17 cellular contexts compared by ENCODE assay signal in the genomic region with DNA sequence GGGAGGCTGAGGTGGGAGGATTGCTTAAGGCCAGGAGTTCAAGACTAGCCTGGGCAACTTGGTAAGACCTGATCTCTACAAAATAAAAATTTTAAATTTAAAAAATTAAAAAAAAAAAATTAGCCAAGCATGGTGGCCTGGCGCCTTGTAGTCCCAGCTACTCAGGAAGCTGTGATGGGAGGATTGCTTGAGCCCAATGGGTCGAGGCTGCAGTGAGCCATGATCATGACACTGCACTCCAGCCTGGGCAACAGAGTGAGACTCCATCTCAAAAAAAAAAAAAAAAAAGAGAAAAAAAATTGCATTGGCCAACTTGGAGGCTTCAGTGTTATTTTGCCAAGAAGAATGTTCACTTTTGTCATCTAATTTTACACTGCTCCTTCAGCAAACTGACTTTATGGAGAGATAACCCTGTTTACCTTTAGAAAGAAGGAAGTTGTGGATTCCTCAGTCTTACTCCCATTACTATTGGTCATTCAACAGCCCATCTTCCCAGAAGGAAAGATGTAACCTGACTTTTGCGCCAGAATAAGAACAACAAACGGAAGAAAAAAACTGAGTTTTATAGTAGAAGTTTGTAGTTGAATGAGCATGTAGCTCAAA.
"Had no signal": no experiment of that assay in that cellular context is flagged by ENCODE, and none has a peak within 500 bp of the region (broad histone marks: within the 10 kb centered on the region; RNA-seq: fewer than 3 reads in every experiment).

No MANE protein-coding gene starts in this region.

- H3K4me1 ChIP-seq: right atrium auricular region had no signal

- H3K27ac ChIP-seq: cardiac muscle cell, right atrium auricular region, thoracic aorta had no signal

- H3K27me3 Mint-ChIP-seq: activated B cell treated with CpG ODN at 0.5 μM for 24 hours; activated CD4-positive, alpha-beta memory T cell treated with anti-CD3 and anti-CD28 coated beads, Interleukin-2, amount 10 ng/mL, durations not matched to agents 7 days and 5 days; effector memory CD8-positive, alpha-beta T cell; progenitor cell of endocrine pancreas had no signal

- H3K27ac Mint-ChIP-seq: activated CD4-positive, alpha-beta memory T cell treated with anti-CD3 and anti-CD28 coated beads, Interleukin-2, amount 10 ng/mL, durations not matched to agents 7 days and 5 days; activated naive CD4-positive, alpha-beta T cell treated with anti-CD3 and anti-CD28 coated beads, Interleukin-2, amount 50 U/mL, for 72 hours had no signal

- ATAC-seq: activated naive CD4-positive, alpha-beta T cell treated with anti-CD3 and anti-CD28 coated beads, Interleukin-2, amount 50 U/mL, for 72 hours; activated T-cell treated with anti-CD3 and anti-CD28 coated beads, Interleukin-2, amount 50 U/mL, for 4 hours; effector memory CD8-positive, alpha-beta T cell; left ventricle myocardium superior had no signal

- H3K9me3 Mint-ChIP-seq: activated B cell treated with CpG ODN at 0.5 μM for 24 hours; activated CD4-positive, alpha-beta memory T cell treated with anti-CD3 and anti-CD28 coated beads, Interleukin-2, amount 10 ng/mL, durations not matched to agents 7 days and 5 days; activated naive CD4-positive, alpha-beta T cell treated with anti-CD3 and anti-CD28 coated beads, Interleukin-2, amount 50 U/mL, for 72 hours; activated T-cell treated with anti-CD3 and anti-CD28 coated beads, Interleukin-2, amount 50 U/mL, for 4 hours; effector memory CD8-positive, alpha-beta T cell; neural crest cell had no signal

- H3K9me3 ChIP-seq: right atrium auricular region, thoracic aorta had no signal

- H3K27me3 ChIP-seq: cardiac muscle cell, right atrium auricular region had no signal

- H3K4me3 ChIP-seq: cardiac muscle cell, right atrium auricular region, thoracic aorta had no signal

- DNase-seq: activated B cell treated with CpG ODN at 0.5 μM for 24 hours; activated CD4-positive, alpha-beta memory T cell treated with anti-CD3 and anti-CD28 coated beads, Interleukin-2, amount 10 ng/mL, durations not matched to agents 7 days and 5 days; activated CD4-positive, alpha-beta T cell treated with anti-CD3 and anti-CD28 coated beads for 4 hours; activated effector memory CD4-positive, alpha-beta T cell treated with Interleukin-2 at 50 U/mL for 16 hours; activated T-cell treated with anti-CD3 and anti-CD28 coated beads, Interleukin-2, amount 50 U/mL, for 4 hours; amniotic stem cell; effector memory CD8-positive, alpha-beta T cell; left ventricle myocardium superior; stimulated activated CD4-positive, alpha-beta T cell treated with anti-CD3 and anti-CD28 coated beads, Interleukin-15, amount 100 ng/mL, for 24 hours; stimulated activated CD4-positive, alpha-beta T cell treated with anti-CD3 and anti-CD28 coated beads, Interleukin-2, amount 100 ng/mL, for 48 hours; SW 1271 had no signal

- H3K36me3 ChIP-seq: cardiac muscle cell, right atrium auricular region had no signal

- H3K4me3 Mint-ChIP-seq: activated B cell treated with CpG ODN at 0.5 μM for 24 hours; activated CD4-positive, alpha-beta memory T cell treated with anti-CD3 and anti-CD28 coated beads, Interleukin-2, amount 10 ng/mL, durations not matched to agents 7 days and 5 days; neural crest cell had no signal
